Comparison of ENCODE assay signal across 8 cellular contexts in genomic region chr5:123367739-123368138, GRCh38. TPM values are rescaled to one million over a fixed set of nuclear protein-coding genes. Genes with fewer than 3 reads are reported as not detected.
DNase-seq lines count a peak whose midpoint lies in the region; ATAC-seq and TF ChIP-seq lines count a peak whose summit lies in the region.

No MANE protein-coding gene starts in this region.

- POLR2A ChIA-PET in PC-3 (lab: Charles Lee; ENCODE audit: unreplicated experiment): no interaction called here

- TF ChIP-seq CTCF in PC-3 (conservative IDR thresholded peaks at IDR 0.05; ENCODE audit: low read depth, low read length) (peak; percentile 61), fibroblast of mammary gland (conservative IDR thresholded peaks at IDR 0.05; ENCODE audit: control insufficient read depth, insufficient read depth, low read depth, low read length) (peak; percentile 34), thoracic aorta (IDR thresholded peaks at IDR 0.05) (peak; percentile 42), WERI-Rb-1 (IDR thresholded peaks at IDR 0.05; ENCODE audit: low read depth, low read length) (no peak)

- no peaks in the 10 kb centered on the region for H3K9me2 ChIP-seq in PC-3 (replicated peaks; ENCODE audit: low read length)

- no peaks in the 10 kb centered on the region for H3K27me3 ChIP-seq in PC-3 (ENCODE audit: low read length)
- no peaks in the 10 kb centered on the region for H3K27me3 ChIP-seq in thoracic aorta (replicated peaks; ENCODE audit: insufficient read depth)
- no peaks in the 10 kb centered on the region for H3K27me3 ChIP-seq in aorta (ENCODE audit: control insufficient read depth in 1 of 2, insufficient read depth in 2 of 2, low read length in 1 of 2)
- H3K27me3 ChIP-seq in WERI-Rb-1 (ENCODE audit: insufficient read depth, low read depth, severe bottlenecking): no peaks in the 10 kb centered on the region

- no peaks in the 10 kb centered on the region for H3K36me3 ChIP-seq in PC-3 (ENCODE audit: low read depth, low read length)
- H3K36me3 ChIP-seq in thoracic aorta: no peaks in the 10 kb centered on the region
- no peaks in the 10 kb centered on the region for H3K36me3 ChIP-seq in aorta (ENCODE audit: control insufficient read depth in 1 of 2, insufficient read depth in 2 of 2, low read length in 1 of 2)
- H3K36me3 ChIP-seq in WERI-Rb-1: no peaks in the 10 kb centered on the region

- H3K4me2 ChIP-seq in PC-3 (ENCODE audit: low read length): no peak overlapping the region

- WGBS in aorta, 2 donors: 15 to 28% methylated on average over 1 of the region's 1 CpG

- no TSS peak for BruUV-seq in PC-3 (replicated peaks; lab: Mats Ljungman, UMichigan)

- no peaks in the 10 kb centered on the region for H3K4me1 ChIP-seq in PC-3 (ENCODE audit: insufficient read depth, low read length)
- H3K4me1 ChIP-seq in thoracic aorta (ENCODE audit: control insufficient read depth in 1 of 2, low read depth in 2 of 2): peaks cover 10 to 31% of the 10 kb centered on the region in 2 donors
- H3K4me1 ChIP-seq in aorta (ENCODE audit: control insufficient read depth in 1 of 2, insufficient read depth in 2 of 2, low read length in 2 of 2): no peaks in the 10 kb centered on the region

- CTCF ChIA-PET in PC-3 (lab: Charles Lee): interaction anchor here (0.6 to 0.9 kb wide), 2 partner anchors 56 to 865 kb away, joined by 3 read pairs; partner anchors contain the start of gene CEP120

- ATAC-seq in PC-3 (no peak), thoracic aorta (ENCODE audit: insufficient number of reproducible peaks, low FRiP score, low read depth) (no peak), aorta (ENCODE audit: low FRiP score) (no peak), GM19324 (IDR thresholded peaks at IDR 0.05; ENCODE audit: low FRiP score, unreplicated experiment) (no peak)

- DNase-seq in SIG-M5 treated with dmso at 0.1 percent for 504 hours (lab: John Stamatoyannopoulos, UW; ENCODE audit: unreplicated experiment) (peak; percentile 26), SIG-M5 (lab: John Stamatoyannopoulos, UW) (no peak), PC-3 (peak; percentile 31), fibroblast of mammary gland (ENCODE audit: low read depth) (peak; percentile 30), thoracic aorta (ENCODE audit: low spot score) (no peak), aorta (no peak), WERI-Rb-1 (no peak)

- no peaks in the 10 kb centered on the region for H4K20me1 ChIP-seq in PC-3 (ENCODE audit: low read length)

- H3K9ac ChIP-seq in PC-3 (ENCODE audit: low read length): no peak overlapping the region

- no peak overlapping the region for H3K27ac ChIP-seq in PC-3 (ENCODE audit: low read length)
- no peak overlapping the region for H3K27ac ChIP-seq in thoracic aorta
- no peak overlapping the region for H3K27ac ChIP-seq in aorta (ENCODE audit: low read depth in 1 of 2, low read length in 2 of 2)
- H3K27ac ChIP-seq in WERI-Rb-1: no peak overlapping the region

- intact Hi-C loops in PC-3 (cut with micrococcal nuclease) (loop anchor here (1.0 to 5.0 kb wide), 3 partner anchors 244 to 865 kb away; no protein-coding TSS in a partner anchor), aorta (cut with DNase I) (loop anchor here (5.0 kb wide), 3 partner anchors 330 to 850 kb away; partner anchors contain the start of gene PPIC (in 2 of the 2))

- H3K4me3 ChIP-seq in PC-3 (ENCODE audit: low read length) (no peak overlapping the region), fibroblast of mammary gland (ENCODE audit: control insufficient read depth, low read depth, low read length) (no peak overlapping the region), thoracic aorta (no peak overlapping the region), aorta (ENCODE audit: low read length in 2 of 2) (no peak overlapping the region), WERI-Rb-1 (ENCODE audit: low read depth, low read length) (no peak overlapping the region)

- no peak overlapping the region for H2AFZ ChIP-seq in PC-3 (ENCODE audit: low read length)

- H3K9me3 ChIP-seq in PC-3 (ENCODE audit: low read length): no peaks in the 10 kb centered on the region
- H3K9me3 ChIP-seq in thoracic aorta: no peaks in the 10 kb centered on the region
- H3K9me3 ChIP-seq in aorta (ENCODE audit: control insufficient read depth, low read length): no peaks in the 10 kb centered on the region
- H3K9me3 ChIP-seq in WERI-Rb-1 (ENCODE audit: severe bottlenecking): no peaks in the 10 kb centered on the region

- H3F3A ChIP-seq in PC-3 (ENCODE audit: low read length, unreplicated experiment): no peaks in the 10 kb centered on the region

- no peaks in the 10 kb centered on the region for H3K79me2 ChIP-seq in PC-3 (ENCODE audit: low read length)

RNA-seq across cellular contexts. Expression of gene CEP120, which starts 55.5 kb away (rescaled TPM):
- total RNA-seq in PC-3 (2014; rRNA removed) (5.4 and 11.5 TPM in 2 replicates), thoracic aorta (10 to 100 TPM; 18.5 to 24.4 TPM), aorta (10 to 100 TPM; 19.4 to 24.2 TPM)
- polyA plus RNA-seq in aorta: 10 to 100 TPM in 1 of 2 donors, 1 to 10 TPM in 1; 7.1 to 10.5 TPM

Comparison
In these comparisons a context has a peak if more than half of its experiments do, and no peak if none do; other contexts are left out.
1. DNase-seq: peak in SIG-M5 treated with dmso at 0.1 percent for 504 hours (single experiment), PC-3 (single experiment) and fibroblast of mammary gland (single experiment); none in SIG-M5 (single experiment), thoracic aorta (single experiment), aorta (0 of 2) and WERI-Rb-1 (single experiment).